ENCODE assay signal across 14 cellular contexts in genomic region chr11:6895010-6895409, GRCh38.
DNase-seq lines count a peak whose midpoint lies in the region; ATAC-seq and TF ChIP-seq lines count a peak whose summit lies in the region.
"Had no signal": no experiment of that assay in that cellular context is flagged by ENCODE, and none has a peak within 500 bp of the region (broad histone marks: within the 10 kb centered on the region; RNA-seq: fewer than 3 reads in every experiment).

No MANE protein-coding gene starts in this region.

- H3K27ac Mint-ChIP-seq in stimulated activated naive CD8-positive, alpha-beta T cell treated with anti-CD3 and anti-CD28 coated beads, Interleukin-15, amount 100 ng/mL, for 72 hours = no peak overlapping the region
- H3K27ac Mint-ChIP-seq: memory B cell had no signal

- H3K27me3 Mint-ChIP-seq in stimulated activated naive CD8-positive, alpha-beta T cell treated with anti-CD3 and anti-CD28 coated beads, Interleukin-15, amount 100 ng/mL, for 72 hours = peaks cover 47% of the 10 kb centered on the region

- H3K9me3 Mint-ChIP-seq in stimulated activated naive CD8-positive, alpha-beta T cell treated with anti-CD3 and anti-CD28 coated beads, Interleukin-15, amount 100 ng/mL, for 72 hours = no peaks in the 10 kb centered on the region
- H3K9me3 Mint-ChIP-seq: memory B cell had no signal

- peak; percentile 95 for ATAC-seq in stimulated activated naive CD8-positive, alpha-beta T cell treated with anti-CD3 and anti-CD28 coated beads, Interleukin-15, amount 100 ng/mL, for 72 hours
- ATAC-seq in stimulated activated naive CD8-positive, alpha-beta T cell treated with anti-CD3 and anti-CD28 coated beads, Interleukin-15, Interleukin-2, amounts not matched to agents 100 U/mL and 50 U/mL, for 24 hours = no peak
- ATAC-seq in HG02571 (IDR thresholded peaks at IDR 0.05; ENCODE audit: unreplicated experiment) (peak; percentile 71), HG03280 (IDR thresholded peaks at IDR 0.05; ENCODE audit: unreplicated experiment) (peak; percentile 83), SK-N-SH treated with all-trans-retinoic acid at 6 μM for 48 hours (no peak)

- no peak overlapping the region for H3K4me3 Mint-ChIP-seq in stimulated activated naive CD8-positive, alpha-beta T cell treated with anti-CD3 and anti-CD28 coated beads, Interleukin-15, amount 100 ng/mL, for 72 hours
- H3K4me3 Mint-ChIP-seq: memory B cell had no signal

- H3K4me1 Mint-ChIP-seq in stimulated activated naive CD8-positive, alpha-beta T cell treated with anti-CD3 and anti-CD28 coated beads, Interleukin-15, amount 100 ng/mL, for 72 hours = no peaks in the 10 kb centered on the region

- no peak for DNase-seq in stimulated activated naive CD8-positive, alpha-beta T cell treated with anti-CD3 and anti-CD28 coated beads, Interleukin-15, amount 100 ng/mL, for 72 hours
- no peak for DNase-seq in stimulated activated naive CD8-positive, alpha-beta T cell treated with anti-CD3 and anti-CD28 coated beads, Interleukin-15, Interleukin-2, amounts not matched to agents 100 U/mL and 50 U/mL, for 24 hours
- no peak for DNase-seq in NCI-H187 treated with DMSO at 0.1 percent for 48 hours (lab: John Stamatoyannopoulos, UW)
- no peak for DNase-seq in stimulated activated CD4-positive, alpha-beta T cell treated with anti-CD3 and anti-CD28 coated beads, Interleukin-12 subunit alpha, Interleukin-12 subunit beta, amount 100 ng/mL, for 4 hours
- DNase-seq in NCI-H2196 treated with DMSO at 0.1 percent for 48 hours (lab: John Stamatoyannopoulos, UW; ENCODE audit: unreplicated experiment) = no peak
- DNase-seq: activated CD4-positive, alpha-beta T cell treated with anti-CD3 and anti-CD28 coated beads for 1 hour; activated gamma-delta T cell treated with Interleukin-2 at 50 U/mL for 16 hours; central memory CD4-positive, alpha-beta T cell; NCI-H1436; stimulated activated CD4-positive, alpha-beta T cell treated with anti-CD3 and anti-CD28 coated beads, Interleukin-1b, Interleukin-23, amount 100 ng/mL, for 48 hours had no signal

TF ChIP-seq in SK-N-SH treated with all-trans-retinoic acid at 6 μM for 48 hours, 23 proteins besides CTCF, POLR2A, EP300 and RAD21:
- TF ChIP-seq ZNF8 (CRISPR knock-in tag; IDR thresholded peaks at IDR 0.05) = no peak
- no peak for TF ChIP-seq ZNF70 (CRISPR knock-in tag; IDR thresholded peaks at IDR 0.05)
- TF ChIP-seq ZFP3 (CRISPR knock-in tag; IDR thresholded peaks at IDR 0.05) = no peak
- TF ChIP-seq, protein P1, sequence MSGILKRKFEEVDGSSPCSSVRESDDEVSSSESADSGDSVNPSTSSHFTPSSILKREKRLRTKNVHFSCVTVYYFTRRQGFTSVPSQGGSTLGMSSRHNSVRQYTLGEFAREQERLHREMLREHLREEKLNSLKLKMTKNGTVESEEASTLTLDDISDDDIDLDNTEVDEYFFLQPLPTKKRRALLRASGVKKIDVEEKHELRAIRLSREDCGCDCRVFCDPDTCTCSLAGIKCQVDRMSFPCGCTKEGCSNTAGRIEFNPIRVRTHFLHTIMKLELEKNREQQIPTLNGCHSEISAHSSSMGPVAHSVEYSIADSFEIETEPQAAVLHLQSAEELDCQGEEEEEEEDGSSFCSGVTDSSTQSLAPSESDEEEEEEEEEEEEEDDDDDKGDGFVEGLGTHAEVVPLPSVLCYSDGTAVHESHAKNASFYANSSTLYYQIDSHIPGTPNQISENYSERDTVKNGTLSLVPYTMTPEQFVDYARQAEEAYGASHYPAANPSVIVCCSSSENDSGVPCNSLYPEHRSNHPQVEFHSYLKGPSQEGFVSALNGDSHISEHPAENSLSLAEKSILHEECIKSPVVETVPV (CRISPR knock-in tag; IDR thresholded peaks at IDR 0.05) = no peak

Comparison
In these comparisons a context has a peak if more than half of its experiments do, and no peak if none do; other contexts are left out.
1. ATAC-seq: peak in stimulated activated naive CD8-positive, alpha-beta T cell treated with anti-CD3 and anti-CD28 coated beads, Interleukin-15, amount 100 ng/mL, for 72 hours (single experiment), HG02571 (single experiment) and HG03280 (single experiment); none in stimulated activated naive CD8-positive, alpha-beta T cell treated with anti-CD3 and anti-CD28 coated beads, Interleukin-15, Interleukin-2, amounts not matched to agents 100 U/mL and 50 U/mL, for 24 hours (single experiment) and SK-N-SH treated with all-trans-retinoic acid at 6 μM for 48 hours (single experiment).